1 cellular context compared by ENCODE assay signal in genomic region chr1:161119379-161120061, GRCh38.
TF ChIP-seq lines count a peak whose summit lies in the region.

No MANE protein-coding gene starts in this region.

TF ChIP-seq in H1, 55 proteins besides CTCF, POLR2A, EP300 and RAD21:
- TF ChIP-seq RNF2 (IDR thresholded peaks at IDR 0.05; ENCODE audit: borderline replicate concordance, low read depth, low read length, missing control alignments, poor library complexity, severe bottlenecking) (no peak), TEAD4 (IDR thresholded peaks at IDR 0.05; ENCODE audit: low read depth, low read length) (peak; percentile 64; the same call in 1 of the 2 replicates), SIN3A (conservative IDR thresholded peaks at IDR 0.05 in 1 of 2, IDR thresholded peaks at IDR 0.05 in 1 of 2; ENCODE audit: low read depth in 1 of 2, low read length in 2 of 2) (0 out of 4 replicates have a peak, but pooled peaks of 1 of the 2 experiments have one; percentile 33)
TF ChIP-seq in H1: peak in this region for 2.
